In the genomic region with DNA sequence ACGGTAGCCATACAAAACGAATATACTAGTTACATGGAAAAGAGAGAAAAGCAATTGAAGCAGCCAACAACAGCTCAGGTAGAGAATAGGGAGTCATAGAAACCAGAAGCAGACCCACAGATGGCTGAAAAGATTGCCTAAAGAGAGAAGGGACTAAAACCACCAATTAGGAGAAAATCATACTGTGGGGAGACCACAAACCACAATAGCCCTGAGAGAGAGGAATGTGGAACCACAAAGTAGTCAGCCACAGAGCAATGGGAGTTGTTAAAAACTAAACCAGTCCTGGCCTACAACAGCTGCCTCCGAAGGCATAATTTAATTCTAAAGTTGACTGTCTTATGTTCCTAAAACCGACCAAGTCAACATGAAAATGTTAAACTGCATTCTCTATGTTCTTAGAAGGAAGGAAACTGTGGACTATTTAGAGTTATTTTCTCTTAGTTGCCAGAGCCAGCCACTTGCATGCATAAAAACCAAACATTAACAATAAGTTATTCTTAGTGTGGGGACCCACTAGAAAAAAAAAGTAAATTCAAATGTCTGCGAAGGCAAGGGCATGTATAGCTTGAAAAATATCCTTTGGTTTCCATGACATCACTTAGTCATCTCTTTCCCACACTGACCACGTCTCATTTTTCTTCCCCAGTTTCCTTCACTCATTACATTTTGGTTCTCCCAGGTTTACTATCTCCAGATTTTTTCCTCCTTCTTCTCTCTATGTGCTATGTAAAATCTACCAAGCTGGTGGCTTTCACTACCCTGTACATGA, we compare ENCODE assay signal across 18 cellular contexts.
DNase-seq lines count a peak whose midpoint lies in the region; ATAC-seq and TF ChIP-seq lines count a peak whose summit lies in the region.
"Had no signal": no experiment of that assay in that cellular context is flagged by ENCODE, and none has a peak within 500 bp of the region (broad histone marks: within the 10 kb centered on the region; RNA-seq: fewer than 3 reads in every experiment).

No MANE protein-coding gene starts in this region.

- CTCF ChIA-PET in PC-3 (lab: Charles Lee) = no interaction called here
- CTCF ChIA-PET in activated CD4-positive, alpha-beta T cell treated with anti-CD3 and anti-CD28 coated beads for 36 hours (lab: Charles Lee) = interaction anchor here (0.8 kb wide), 1 partner anchor 22 kb away, joined by 3 read pairs; no protein-coding TSS in a partner anchor

- no peaks in the 10 kb centered on the region for H3K9me2 ChIP-seq in PC-3 (replicated peaks; ENCODE audit: low read length)

- no peaks in the 10 kb centered on the region for H3K79me2 ChIP-seq in PC-3 (ENCODE audit: low read length)
- H3K79me2 ChIP-seq: parathyroid adenoma had no signal

- peaks cover 2% of the 10 kb centered on the region for H3K9me3 Mint-ChIP-seq in activated CD4-positive, alpha-beta T cell treated with anti-CD3 and anti-CD28 coated beads for 36 hours (ENCODE audit: low read depth)

- no TSS peak for BruUV-seq in PC-3 (replicated peaks; lab: Mats Ljungman, UMichigan)

- H3K4me1 ChIP-seq in PC-3 (ENCODE audit: insufficient read depth, low read length) = peaks cover 11% of the 10 kb centered on the region
- H3K4me1 ChIP-seq in lower lobe of right lung = no peaks in the 10 kb centered on the region
- H3K4me1 ChIP-seq: ascending aorta, parathyroid adenoma had no signal

- peaks cover 3% of the 10 kb centered on the region for H3K4me1 Mint-ChIP-seq in activated CD4-positive, alpha-beta T cell treated with anti-CD3 and anti-CD28 coated beads for 36 hours
- H3K4me1 Mint-ChIP-seq: stimulated activated memory B cell treated with anti-CD40 and anti-IgM and Interleukin-4, amounts not matched to agents 10 μg/mL and 1 μg/mL and 100 μg/mL, for 72 hours had no signal

- H3K36me3 Mint-ChIP-seq in activated CD4-positive, alpha-beta T cell treated with anti-CD3 and anti-CD28 coated beads for 36 hours (ENCODE audit: low read depth) = peaks cover 2% of the 10 kb centered on the region
- H3K36me3 Mint-ChIP-seq: stimulated activated memory B cell treated with anti-CD40 and anti-IgM and Interleukin-4, amounts not matched to agents 10 μg/mL and 1 μg/mL and 100 μg/mL, for 72 hours had no signal

- POLR2A ChIA-PET in PC-3 (lab: Charles Lee; ENCODE audit: unreplicated experiment) = no interaction called here
- POLR2A ChIA-PET in activated CD4-positive, alpha-beta T cell treated with anti-CD3 and anti-CD28 coated beads for 36 hours (lab: Charles Lee) = interaction anchor here (0.7 kb wide), 1 partner anchor 18 kb away, joined by 3 read pairs; no protein-coding TSS in a partner anchor

- H3K27ac Mint-ChIP-seq in activated CD4-positive, alpha-beta T cell treated with anti-CD3 and anti-CD28 coated beads for 36 hours = no peak overlapping the region
- H3K27ac Mint-ChIP-seq: stimulated activated memory B cell treated with anti-CD40 and anti-IgM and Interleukin-4, amounts not matched to agents 10 μg/mL and 1 μg/mL and 100 μg/mL, for 72 hours had no signal

- H4K20me1 ChIP-seq in PC-3 (ENCODE audit: low read length) = no peaks in the 10 kb centered on the region

- H3K9ac ChIP-seq in PC-3 (ENCODE audit: low read length) = peak overlapping the region; percentile 23; the same call in 1 of the 2 replicates
- H3K9ac ChIP-seq: parathyroid adenoma had no signal

- no peak overlapping the region for H3K4me3 Mint-ChIP-seq in activated CD4-positive, alpha-beta T cell treated with anti-CD3 and anti-CD28 coated beads for 36 hours
- H3K4me3 Mint-ChIP-seq: stimulated activated memory B cell treated with anti-CD40 and anti-IgM and Interleukin-4, amounts not matched to agents 10 μg/mL and 1 μg/mL and 100 μg/mL, for 72 hours had no signal

- H3K27me3 ChIP-seq in PC-3 (ENCODE audit: low read length) (peaks cover 17% of the 10 kb centered on the region; the same call in 1 of the 2 replicates), lower lobe of right lung (ENCODE audit: low read depth) (peaks cover 10% of the 10 kb centered on the region)
- H3K27me3 ChIP-seq: ascending aorta had no signal

- no peak overlapping the region for H2AFZ ChIP-seq in PC-3 (ENCODE audit: low read length)
- H2AFZ ChIP-seq: parathyroid adenoma had no signal

- peaks cover 14% of the 10 kb centered on the region for H3K27me3 Mint-ChIP-seq in activated CD4-positive, alpha-beta T cell treated with anti-CD3 and anti-CD28 coated beads for 36 hours
- H3K27me3 Mint-ChIP-seq: stimulated activated memory B cell treated with anti-CD40 and anti-IgM and Interleukin-4, amounts not matched to agents 10 μg/mL and 1 μg/mL and 100 μg/mL, for 72 hours had no signal

- no peaks in the 10 kb centered on the region for H3K36me3 ChIP-seq in PC-3 (ENCODE audit: low read depth, low read length)
- no peaks in the 10 kb centered on the region for H3K36me3 ChIP-seq in lower lobe of right lung
- H3K36me3 ChIP-seq: ascending aorta had no signal

- H3K4me3 ChIP-seq in PC-3 (ENCODE audit: low read length) (no peak overlapping the region), fibroblast of pulmonary artery (replicated peaks; ENCODE audit: low read depth, low read length) (no peak overlapping the region), lower lobe of right lung (no peak overlapping the region)
- H3K4me3 ChIP-seq: ascending aorta had no signal

- no peak; the same call in 1 of the 2 replicates for ATAC-seq in PC-3
- no peak for ATAC-seq in activated CD4-positive, alpha-beta T cell treated with anti-CD3 and anti-CD28 coated beads for 36 hours
- no peak for ATAC-seq in lower lobe of right lung
- ATAC-seq: stimulated activated memory B cell treated with anti-CD40 and anti-IgM and Interleukin-4, amounts not matched to agents 10 μg/mL and 1 μg/mL and 100 μg/mL, for 72 hours had no signal

- no peaks in the 10 kb centered on the region for H3K9me3 ChIP-seq in PC-3 (ENCODE audit: low read length)
- H3K9me3 ChIP-seq in lower lobe of right lung = no peaks in the 10 kb centered on the region
- H3K9me3 ChIP-seq: ascending aorta had no signal

- no peaks in the 10 kb centered on the region for H3F3A ChIP-seq in PC-3 (ENCODE audit: low read length, unreplicated experiment)

- peak overlapping the region; percentile 47 for H3K4me2 ChIP-seq in PC-3 (ENCODE audit: low read length)

- intact Hi-C loops in PC-3 (cut with micrococcal nuclease) = no loop called here
- intact Hi-C loops in activated CD4-positive, alpha-beta T cell treated with anti-CD3 and anti-CD28 coated beads for 36 hours (cut with DNase I, micrococcal nuclease) = no loop called here
- intact Hi-C loops in lower lobe of right lung (cut with DNase I) = no loop called here

- DNase-seq in AG08395 (ENCODE audit: low spot score) = peak; percentile 18
- peak; percentile 22 for DNase-seq in HK-2 (ENCODE audit: unreplicated experiment)
- peak; percentile 46 for DNase-seq in PC-3
- DNase-seq in fibroblast of pulmonary artery (ENCODE audit: low read depth) = peak; percentile 47
- no peak for DNase-seq in SKM-1 treated with dmso at 0.1 percent for 144 hours (lab: John Stamatoyannopoulos, UW; ENCODE audit: unreplicated experiment)
- DNase-seq in NCI-H69 (lab: John Stamatoyannopoulos, UW) = no peak
- no peak for DNase-seq in activated CD4-positive, alpha-beta T cell treated with anti-CD3 and anti-CD28 coated beads for 36 hours
- no peak for DNase-seq in lower lobe of right lung
- DNase-seq: activated CD4-positive, alpha-beta T cell treated with anti-CD3 and anti-CD28 coated beads for 1 hour; activated T-cell treated with anti-CD3 and anti-CD28 coated beads, Interleukin-2, amount 50 U/mL, for 48 hours; DMS53; hippocampal formation; NCI-H446 treated with DMSO at 0.1 percent for 48 hours; SHP77 treated with DMSO at 0.1 percent for 48 hours; stimulated activated CD4-positive, alpha-beta T cell treated with anti-CD3 and anti-CD28 coated beads, Interleukin-2, amount 100 ng/mL, for 24 hours had no signal

- H3K27ac ChIP-seq in PC-3 (ENCODE audit: low read length) (peak overlapping the region; percentile 42; the same call in 1 of the 2 replicates), lower lobe of right lung (no peak overlapping the region)
- H3K27ac ChIP-seq: ascending aorta, parathyroid adenoma had no signal

- TF ChIP-seq CTCF in PC-3 (conservative IDR thresholded peaks at IDR 0.05; ENCODE audit: low read depth, low read length) (no peak), fibroblast of pulmonary artery (IDR thresholded peaks at IDR 0.05; ENCODE audit: low read length, missing control alignments) (no peak), lower lobe of right lung (IDR thresholded peaks at IDR 0.05) (no peak)

Comparison
In these comparisons a context has a peak if more than half of its experiments do, and no peak if none do; other contexts are left out.
1. DNase-seq: peak in AG08395 (single experiment), HK-2 (single experiment), PC-3 (single experiment) and fibroblast of pulmonary artery (single experiment); none in SKM-1 treated with dmso at 0.1 percent for 144 hours (single experiment), NCI-H69 (single experiment), activated CD4-positive, alpha-beta T cell treated with anti-CD3 and anti-CD28 coated beads for 36 hours (single experiment) and lower lobe of right lung (single experiment).